ENCODE assay signal across 14 cellular contexts in genomic region chr17:47066095-47066494, GRCh38.
A peak's percentile ranks its signal among the peaks of the same experiment; 100 is the strongest.
DNase-seq lines count a peak whose midpoint lies in the region; ATAC-seq, FAIRE-seq and TF ChIP-seq lines count a peak whose summit lies in the region.
"Had no signal": no experiment of that assay in that cellular context is flagged by ENCODE, and none has a peak within 500 bp of the region (broad histone marks: within the 10 kb centered on the region; RNA-seq: fewer than 3 reads in every experiment).

No MANE protein-coding gene starts in this region.

- DNase-seq in CD4-positive, CD25-positive, alpha-beta regulatory T cell: no peak
- DNase-seq in HL-60 (ENCODE audit: low read depth in 1 of 2, low spot score in 1 of 2): no peak
- peak; percentile 20 for DNase-seq in amniotic epithelial cell (ENCODE audit: low read depth)
- no peak for DNase-seq in keratinocyte (ENCODE audit: low read depth, low spot score)
- no peak for DNase-seq in activated effector memory CD4-positive, alpha-beta T cell treated with anti-CD3 and anti-CD28 coated beads, Interleukin-2, amount 50 U/mL, for 16 hours
- DNase-seq in cardiac septum (ENCODE audit: low spot score): no peak
- DNase-seq: NCI-H1417 treated with DMSO at 0.1 percent for 48 hours; spleen; stimulated activated naive CD4-positive, alpha-beta T cell had no signal

- peaks cover 3% of the 10 kb centered on the region for H3K79me2 ChIP-seq in keratinocyte (ENCODE audit: control insufficient read depth, insufficient read depth, low read length)

- peak overlapping the region; percentile 99 for H3K4me2 ChIP-seq in keratinocyte (ENCODE audit: control insufficient read depth, extremely low read depth, insufficient read depth, low read depth, low read length)

- peak overlapping the region; percentile 83 to 96 (median 94) for H3K4me3 Mint-ChIP-seq in CD4-positive, CD25-positive, alpha-beta regulatory T cell

- H3K4me1 ChIP-seq in CD4-positive, CD25-positive, alpha-beta regulatory T cell (ENCODE audit: control insufficient read depth, insufficient read depth, low read length, poor library complexity, severe bottlenecking): peaks cover 11% of the 10 kb centered on the region
- peaks cover 21% of the 10 kb centered on the region for H3K4me1 ChIP-seq in keratinocyte (ENCODE audit: control insufficient read depth, extremely low read depth, insufficient read depth, low read length)

- FAIRE-seq in keratinocyte (lab: Jason Lieb, UNC): no peak
- FAIRE-seq: GM18507 had no signal

- peak overlapping the region in 2 of 3 donors; percentile 96 for H3K27ac Mint-ChIP-seq in CD4-positive, CD25-positive, alpha-beta regulatory T cell

- H3K4me1 Mint-ChIP-seq in CD4-positive, CD25-positive, alpha-beta regulatory T cell: peaks cover 16 to 38% (median 30%) of the 10 kb centered on the region in 4 donors

- no peak for TF ChIP-seq CTCF in HL-60 (IDR thresholded peaks at IDR 0.05; ENCODE audit: insufficient read depth, low read length)
- TF ChIP-seq CTCF in keratinocyte (optimal IDR thresholded peaks at IDR 0.05 in 1 of 3, IDR thresholded peaks at IDR 0.05 in 1 of 3, conservative IDR thresholded peaks at IDR 0.05 in 1 of 3; ENCODE audit: extremely low read depth in 1 of 3, insufficient read depth in 2 of 3, low read length in 3 of 3): no peak

- no peaks in the 10 kb centered on the region for H3K36me3 ChIP-seq in CD4-positive, CD25-positive, alpha-beta regulatory T cell (ENCODE audit: control insufficient read depth, insufficient read depth, low read length)
- peaks cover 0 to 3% of the 10 kb centered on the region in 2 experiments for H3K36me3 ChIP-seq in keratinocyte (ENCODE audit: control insufficient read depth in 2 of 2, extremely low read depth in 1 of 2, insufficient read depth in 2 of 2, low read length in 2 of 2)

- H3K36me3 Mint-ChIP-seq in CD4-positive, CD25-positive, alpha-beta regulatory T cell: peaks cover 11% of the 10 kb centered on the region

- no peak for ATAC-seq in CD4-positive, CD25-positive, alpha-beta regulatory T cell (ENCODE audit: low read depth in 2 of 2)
- ATAC-seq in GM21737 (IDR thresholded peaks at IDR 0.05; ENCODE audit: unreplicated experiment) (no peak), GM21360 (IDR thresholded peaks at IDR 0.05; ENCODE audit: unreplicated experiment) (no peak)

- dilution Hi-C loops in keratinocyte (cut with MboI; ENCODE audit: extremely low pct_ligation_motif_present, low sequenced_read_pairs): no loop called here

- H2AFZ ChIP-seq in keratinocyte (ENCODE audit: control insufficient read depth, low read length): no peak overlapping the region

- no peaks in the 10 kb centered on the region for H3K27me3 ChIP-seq in CD4-positive, CD25-positive, alpha-beta regulatory T cell (ENCODE audit: control insufficient read depth, insufficient read depth, low read length)
- H3K27me3 ChIP-seq in HL-60 (ENCODE audit: insufficient read depth, poor library complexity, severe bottlenecking): no peaks in the 10 kb centered on the region
- no peaks in the 10 kb centered on the region for H3K27me3 ChIP-seq in keratinocyte (ENCODE audit: control insufficient read depth, extremely low read depth, insufficient read depth, low read length)
- H3K27me3 ChIP-seq: ascending aorta, spleen had no signal

- no peaks in the 10 kb centered on the region for H3K9me1 ChIP-seq in keratinocyte (ENCODE audit: control insufficient read depth, extremely low read depth, insufficient read depth, low read length)

- intact Hi-C loops in cardiac septum (cut with DNase I): no loop called here

- H3K4me3 ChIP-seq in CD4-positive, CD25-positive, alpha-beta regulatory T cell (ENCODE audit: low read depth, low read length): no peak overlapping the region
- H3K4me3 ChIP-seq in HL-60 (replicated peaks; ENCODE audit: insufficient read depth, low read length): no peak overlapping the region
- H3K4me3 ChIP-seq in keratinocyte (ENCODE audit: control insufficient read depth in 2 of 3, extremely low read depth in 1 of 3, insufficient read depth in 2 of 3, low read depth in 1 of 3, low read length in 3 of 3): peak overlapping the region in 2 of 3 experiments; percentile 74 to 91
- H3K4me3 ChIP-seq: lung had no signal

- no peak overlapping the region for H3K9ac ChIP-seq in keratinocyte (ENCODE audit: control insufficient read depth, extremely low read depth, insufficient read depth, low read length)

- H3K27ac ChIP-seq in CD4-positive, CD25-positive, alpha-beta regulatory T cell (ENCODE audit: insufficient read depth, low read length, poor library complexity, severe bottlenecking): no peak overlapping the region
- H3K27ac ChIP-seq in HL-60 (replicated peaks) (peak overlapping the region; percentile 99; the same call in 1 of the 2 replicates), keratinocyte (ENCODE audit: control insufficient read depth, insufficient read depth, low read length) (no peak overlapping the region)

- H3K27me3 Mint-ChIP-seq in CD4-positive, CD25-positive, alpha-beta regulatory T cell: no peaks in the 10 kb centered on the region

- no peaks in the 10 kb centered on the region for H4K20me1 ChIP-seq in keratinocyte (ENCODE audit: control insufficient read depth, extremely low read depth, insufficient read depth, low read length)

- no peaks in the 10 kb centered on the region for H3K9me3 ChIP-seq in CD4-positive, CD25-positive, alpha-beta regulatory T cell (ENCODE audit: control insufficient read depth in 2 of 2, low read length in 2 of 2)
- H3K9me3 ChIP-seq in keratinocyte (ENCODE audit: control insufficient read depth, low read depth, low read length): no peaks in the 10 kb centered on the region
- H3K9me3 ChIP-seq: ascending aorta had no signal

- H3K9me3 Mint-ChIP-seq in CD4-positive, CD25-positive, alpha-beta regulatory T cell: peaks cover 0 to 4% (median 0%) of the 10 kb centered on the region in 7 donors

Comparison
In these comparisons a context has a peak if more than half of its experiments do, and no peak if none do; other contexts are left out.
1. H3K4me3 ChIP-seq: peak in keratinocyte (2 of 3); none in CD4-positive, CD25-positive, alpha-beta regulatory T cell (single experiment) and HL-60 (single experiment).